8 cellular contexts compared by ENCODE assay signal in genomic region chr10:129888784-129889616, GRCh38.
DNase-seq lines count a peak whose midpoint lies in the region; ATAC-seq, FAIRE-seq and TF ChIP-seq lines count a peak whose summit lies in the region.

No MANE protein-coding gene starts in this region.

- TF ChIP-seq RAD21 in HepG2 (CRISPR knock-in tag; IDR thresholded peaks at IDR 0.05): peak; percentile 47; the same call in 1 of the 2 replicates

- no peak overlapping the region for H2AFZ ChIP-seq in HepG2 (ENCODE audit: low read length)

- H3K27me3 ChIP-seq in Caco-2 (replicated peaks; ENCODE audit: control insufficient read depth, insufficient read depth, low read length) (no peaks in the 10 kb centered on the region; the same call in 1 of the 2 replicates), H7 (ENCODE audit: control insufficient read depth, insufficient read depth, low read length) (no peaks in the 10 kb centered on the region; the same call in 1 of the 2 replicates), HepG2 (ENCODE audit: control insufficient read depth in 1 of 2, insufficient read depth in 2 of 2, low read length in 2 of 2) (peaks cover 2 to 33% of the 10 kb centered on the region in 2 experiments; a peak in 3 of 5 replicates)

- H3K27ac ChIP-seq in HepG2 (ENCODE audit: extremely low read length, insufficient read depth, low read length): no peak overlapping the region

- peaks cover 3% of the 10 kb centered on the region for H3K27me3 Mint-ChIP-seq in Caco-2 (ENCODE audit: insufficient read depth, unreplicated experiment)
- H3K27me3 Mint-ChIP-seq in stimulated activated memory B cell treated with anti-CD40 and anti-IgM and Interleukin-4, amounts not matched to agents 10 μg/mL and 1 μg/mL and 100 μg/mL, for 72 hours: no peaks in the 10 kb centered on the region

- POLR2A ChIA-PET in Caco-2 (lab: Charles Lee) (no interaction called here), HepG2 (lab: Yijun Ruan, JAX) (no interaction called here)

- H3K4me3 ChIP-seq in Caco-2 (ENCODE audit: low read depth, low read length): no peak overlapping the region
- H3K4me3 ChIP-seq in H7 (ENCODE audit: insufficient read depth, low read depth, low read length): no peak overlapping the region
- H3K4me3 ChIP-seq in HepG2 (replicated peaks in 1 of 3; ENCODE audit: insufficient read depth in 1 of 3, low read depth in 2 of 3, low read length in 3 of 3): no peak overlapping the region

- H3K36me3 Mint-ChIP-seq in Caco-2 (ENCODE audit: insufficient read depth, unreplicated experiment): no peaks in the 10 kb centered on the region
- H3K36me3 Mint-ChIP-seq in stimulated activated memory B cell treated with anti-CD40 and anti-IgM and Interleukin-4, amounts not matched to agents 10 μg/mL and 1 μg/mL and 100 μg/mL, for 72 hours: no peaks in the 10 kb centered on the region

- H3K4me2 ChIP-seq in HepG2 (ENCODE audit: low read depth, low read length): no peak overlapping the region

- ATAC-seq in HepG2 (peak; percentile 99), HG03135 (IDR thresholded peaks at IDR 0.05; ENCODE audit: unreplicated experiment) (no peak)
- ATAC-seq in stimulated activated memory B cell treated with anti-CD40 and anti-IgM and Interleukin-4, amounts not matched to agents 10 μg/mL and 1 μg/mL and 100 μg/mL, for 72 hours: peak; percentile 57

- H3K9me3 Mint-ChIP-seq in Caco-2 (ENCODE audit: unreplicated experiment): no peaks in the 10 kb centered on the region
- H3K9me3 Mint-ChIP-seq in stimulated activated memory B cell treated with anti-CD40 and anti-IgM and Interleukin-4, amounts not matched to agents 10 μg/mL and 1 μg/mL and 100 μg/mL, for 72 hours: no peaks in the 10 kb centered on the region

- H3K36me3 ChIP-seq in Caco-2 (ENCODE audit: control insufficient read depth, insufficient read depth, low read length) (no peaks in the 10 kb centered on the region), H7 (replicated peaks; ENCODE audit: control insufficient read depth, insufficient read depth, low read length) (no peaks in the 10 kb centered on the region), HepG2 (replicated peaks in 1 of 2; ENCODE audit: control insufficient read depth in 1 of 2, insufficient read depth in 2 of 2, low read length in 2 of 2) (no peaks in the 10 kb centered on the region)

- in situ Hi-C loops in HepG2 (cut with HindIII; ENCODE audit: extremely low pct_ligation_motif_present, low pct_unique_long_range_greater_than_20kb): loop anchor here (5.0 kb wide), 1 partner anchor 83 kb away; no protein-coding TSS in a partner anchor

- TF ChIP-seq EP300 in HepG2 (IDR thresholded peaks at IDR 0.05; ENCODE audit: low read depth in 2 of 2, low read length in 2 of 2) (no peak), HepG2 (CRISPR knock-in tag; IDR thresholded peaks at IDR 0.05; ENCODE audit: borderline replicate concordance) (no peak)

- no peaks in the 10 kb centered on the region for H4K20me1 ChIP-seq in HepG2 (ENCODE audit: insufficient read depth, low read length)

- H3K9me3 ChIP-seq in Caco-2: no peaks in the 10 kb centered on the region
- no peaks in the 10 kb centered on the region for H3K9me3 ChIP-seq in HepG2 (ENCODE audit: low read length)

- 89% methylated on average over 6 of the region's 22 CpGs for WGBS in HepG2 (ENCODE audit: low lambda C conversion rate)

- peak; percentile 84 to 91 for TF ChIP-seq CTCF in Caco-2 (IDR thresholded peaks at IDR 0.05; ENCODE audit: insufficient read depth in 1 of 2, low read depth in 1 of 2, low read length in 1 of 2, severe bottlenecking in 1 of 2, unreplicated experiment in 1 of 2)
- peak; percentile 82 for TF ChIP-seq CTCF in HepG2 (CRISPR knock-in tag; IDR thresholded peaks at IDR 0.05)

- H3K9ac ChIP-seq in HepG2 (ENCODE audit: insufficient read depth, low read depth, low read length): no peak overlapping the region

- intact Hi-C loops in Caco-2 (cut with micrococcal nuclease; ENCODE audit: unreplicated experiment) (loop anchor here (1.0 to 5.0 kb wide), 2 partner anchors 68 to 82 kb away; no protein-coding TSS in a partner anchor), HepG2 (cut with micrococcal nuclease; ENCODE audit: unreplicated experiment) (loop anchor here (1.0 to 5.0 kb wide), 2 partner anchors 82 to 238 kb away; no protein-coding TSS in a partner anchor)

- CTCF ChIA-PET in Caco-2 (lab: Charles Lee) (interaction anchor here (0.6 to 1.3 kb wide), 15 partner anchors 9 to 1276 kb away, joined by 3 to 14 read pairs (median 5); no protein-coding TSS in a partner anchor), HepG2 (lab: Yijun Ruan, JAX; ENCODE audit: low intra/inter-chr PET ratio, low total read pairs) (interaction anchor here (1.6 kb wide), 1 partner anchor 83 kb away, joined by 9 read pairs; no protein-coding TSS in a partner anchor)

- BruUV-seq in Caco-2 (replicated peaks; lab: Mats Ljungman, UMichigan): no TSS peak
- BruUV-seq in HepG2 (replicated peaks; lab: Mats Ljungman, UMichigan): no TSS peak

- H3K4me1 ChIP-seq in Caco-2 (no peaks in the 10 kb centered on the region), HepG2 (ENCODE audit: insufficient read depth, low read length) (no peaks in the 10 kb centered on the region)

- DNase-seq in Caco-2: peak; percentile 57 to 73
- peak; percentile 95 for DNase-seq in H7
- DNase-seq in RCC 7860 (ENCODE audit: low spot score): peak; percentile 8
- DNase-seq in astrocyte of the hippocampus (ENCODE audit: low read depth, low spot score): peak; percentile 20
- no peak for DNase-seq in HepG2 (ENCODE audit: low spot score)
- no peak for DNase-seq in NCI-H1417 (lab: John Stamatoyannopoulos, UW)

- no peaks in the 10 kb centered on the region for H3K79me2 ChIP-seq in HepG2 (ENCODE audit: insufficient read depth, low read length)

- no peak for TF ChIP-seq POLR2A in HepG2 (IDR thresholded peaks at IDR 0.05; ENCODE audit: insufficient read depth in 1 of 2, low read depth in 2 of 2, low read length in 2 of 2)

- no peak overlapping the region for H3K4me3 Mint-ChIP-seq in Caco-2 (ENCODE audit: unreplicated experiment)
- no peak overlapping the region for H3K4me3 Mint-ChIP-seq in stimulated activated memory B cell treated with anti-CD40 and anti-IgM and Interleukin-4, amounts not matched to agents 10 μg/mL and 1 μg/mL and 100 μg/mL, for 72 hours

- H3K27ac Mint-ChIP-seq in Caco-2 (ENCODE audit: unreplicated experiment): no peak overlapping the region
- H3K27ac Mint-ChIP-seq in stimulated activated memory B cell treated with anti-CD40 and anti-IgM and Interleukin-4, amounts not matched to agents 10 μg/mL and 1 μg/mL and 100 μg/mL, for 72 hours: no peak overlapping the region

- no peak for FAIRE-seq in RCC 7860 (lab: Jason Lieb, UNC)
- FAIRE-seq in HepG2 (lab: Jason Lieb, UNC): no peak

- H3K4me1 Mint-ChIP-seq in Caco-2 (ENCODE audit: low read depth, unreplicated experiment): no peaks in the 10 kb centered on the region
- no peaks in the 10 kb centered on the region for H3K4me1 Mint-ChIP-seq in stimulated activated memory B cell treated with anti-CD40 and anti-IgM and Interleukin-4, amounts not matched to agents 10 μg/mL and 1 μg/mL and 100 μg/mL, for 72 hours

TF ChIP-seq in HepG2, 621 proteins besides CTCF, POLR2A, EP300 and RAD21 (continues in another document):
- TF ChIP-seq, protein P1, sequence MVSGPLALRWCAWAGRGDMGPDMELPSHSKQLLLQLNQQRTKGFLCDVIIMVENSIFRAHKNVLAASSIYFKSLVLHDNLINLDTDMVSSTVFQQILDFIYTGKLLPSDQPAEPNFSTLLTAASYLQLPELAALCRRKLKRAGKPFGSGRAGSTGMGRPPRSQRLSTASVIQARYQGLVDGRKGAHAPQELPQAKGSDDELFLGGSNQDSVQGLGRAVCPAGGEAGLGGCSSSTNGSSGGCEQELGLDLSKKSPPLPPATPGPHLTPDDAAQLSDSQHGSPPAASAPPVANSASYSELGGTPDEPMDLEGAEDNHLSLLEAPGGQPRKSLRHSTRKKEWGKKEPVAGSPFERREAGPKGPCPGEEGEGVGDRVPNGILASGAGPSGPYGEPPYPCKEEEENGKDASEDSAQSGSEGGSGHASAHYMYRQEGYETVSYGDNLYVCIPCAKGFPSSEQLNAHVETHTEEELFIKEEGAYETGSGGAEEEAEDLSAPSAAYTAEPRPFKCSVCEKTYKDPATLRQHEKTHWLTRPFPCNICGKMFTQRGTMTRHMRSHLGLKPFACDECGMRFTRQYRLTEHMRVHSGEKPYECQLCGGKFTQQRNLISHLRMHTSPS (CRISPR knock-in tag; IDR thresholded peaks at IDR 0.05; ENCODE audit: low read depth): no peak
- no peak for TF ChIP-seq HNF4A (CRISPR knock-in tag; IDR thresholded peaks at IDR 0.05)
- peak; percentile 33; the same call in 1 of the 2 replicates for TF ChIP-seq RXRA (CRISPR knock-in tag; IDR thresholded peaks at IDR 0.05)
- no peak for TF ChIP-seq HNF1A (IDR thresholded peaks at IDR 0.05; ENCODE audit: low read depth)
- TF ChIP-seq HNF1A (CRISPR knock-in tag; IDR thresholded peaks at IDR 0.05; ENCODE audit: borderline replicate concordance): no peak
- no peak for TF ChIP-seq ZNF879 (CRISPR knock-in tag; IDR thresholded peaks at IDR 0.05)
- TF ChIP-seq GABPB1 (CRISPR knock-in tag; IDR thresholded peaks at IDR 0.05): peak; percentile 63
- no peak for TF ChIP-seq PAF1 (CRISPR knock-in tag; IDR thresholded peaks at IDR 0.05)

Comparison
In these comparisons a context has a peak if more than half of its experiments do, and no peak if none do; other contexts are left out.
1. DNase-seq: peak in Caco-2 (2 of 2), H7 (single experiment), RCC 7860 (single experiment) and astrocyte of the hippocampus (single experiment); none in HepG2 (single experiment) and NCI-H1417 (0 of 3).